1 cellular context compared by ENCODE assay signal in the genomic region with DNA sequence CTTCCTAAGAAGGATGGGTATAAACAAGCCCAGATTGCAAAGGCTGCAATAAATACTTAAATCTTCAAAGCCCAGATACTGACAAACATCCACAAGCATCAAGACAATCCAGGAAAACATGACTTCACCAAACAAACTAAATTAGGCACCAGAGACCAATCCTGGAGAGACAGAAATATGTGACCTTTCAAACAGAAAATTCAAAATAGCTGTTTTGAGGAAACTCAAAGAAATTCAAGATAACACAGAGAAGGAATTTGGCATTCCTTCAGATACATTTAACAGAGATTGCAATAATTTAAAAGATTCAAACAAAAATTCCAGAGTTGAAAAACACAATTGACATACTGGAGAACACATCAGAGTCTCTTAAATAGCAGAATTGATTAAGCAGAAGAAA.
TF ChIP-seq lines count a peak whose summit lies in the region.

No MANE protein-coding gene starts in this region.

TF ChIP-seq in GM12878, 131 proteins besides CTCF, POLR2A, EP300 and RAD21 (continued from another document):
- TF ChIP-seq, protein P1, sequence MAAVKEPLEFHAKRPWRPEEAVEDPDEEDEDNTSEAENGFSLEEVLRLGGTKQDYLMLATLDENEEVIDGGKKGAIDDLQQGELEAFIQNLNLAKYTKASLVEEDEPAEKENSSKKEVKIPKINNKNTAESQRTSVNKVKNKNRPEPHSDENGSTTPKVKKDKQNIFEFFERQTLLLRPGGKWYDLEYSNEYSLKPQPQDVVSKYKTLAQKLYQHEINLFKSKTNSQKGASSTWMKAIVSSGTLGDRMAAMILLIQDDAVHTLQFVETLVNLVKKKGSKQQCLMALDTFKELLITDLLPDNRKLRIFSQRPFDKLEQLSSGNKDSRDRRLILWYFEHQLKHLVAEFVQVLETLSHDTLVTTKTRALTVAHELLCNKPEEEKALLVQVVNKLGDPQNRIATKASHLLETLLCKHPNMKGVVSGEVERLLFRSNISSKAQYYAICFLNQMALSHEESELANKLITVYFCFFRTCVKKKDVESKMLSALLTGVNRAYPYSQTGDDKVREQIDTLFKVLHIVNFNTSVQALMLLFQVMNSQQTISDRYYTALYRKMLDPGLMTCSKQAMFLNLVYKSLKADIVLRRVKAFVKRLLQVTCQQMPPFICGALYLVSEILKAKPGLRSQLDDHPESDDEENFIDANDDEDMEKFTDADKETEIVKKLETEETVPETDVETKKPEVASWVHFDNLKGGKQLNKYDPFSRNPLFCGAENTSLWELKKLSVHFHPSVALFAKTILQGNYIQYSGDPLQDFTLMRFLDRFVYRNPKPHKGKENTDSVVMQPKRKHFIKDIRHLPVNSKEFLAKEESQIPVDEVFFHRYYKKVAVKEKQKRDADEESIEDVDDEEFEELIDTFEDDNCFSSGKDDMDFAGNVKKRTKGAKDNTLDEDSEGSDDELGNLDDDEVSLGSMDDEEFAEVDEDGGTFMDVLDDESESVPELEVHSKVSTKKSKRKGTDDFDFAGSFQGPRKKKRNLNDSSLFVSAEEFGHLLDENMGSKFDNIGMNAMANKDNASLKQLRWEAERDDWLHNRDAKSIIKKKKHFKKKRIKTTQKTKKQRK (IDR thresholded peaks at IDR 0.05; ENCODE audit: low read depth, low read length), result no peak
TF ChIP-seq in GM12878: peak in this region for 0.
